Comparison of ENCODE assay signal across 12 cellular contexts in genomic region chr21:15742052-15742451, GRCh38. TPM values are rescaled to one million over a fixed set of nuclear protein-coding genes. Genes with fewer than 3 reads are reported as not detected.
DNase-seq lines count a peak whose midpoint lies in the region; ATAC-seq and TF ChIP-seq lines count a peak whose summit lies in the region.
"Had no signal": no experiment of that assay in that cellular context is flagged by ENCODE, and none has a peak within 500 bp of the region (broad histone marks: within the 10 kb centered on the region; RNA-seq: fewer than 3 reads in every experiment).

No MANE protein-coding gene starts in this region.

- peak overlapping the region; percentile 23 for H3K27ac Mint-ChIP-seq in Calu3 (ENCODE audit: unreplicated experiment)
- H3K27ac Mint-ChIP-seq in activated naive CD8-positive, alpha-beta T cell treated with anti-CD3 and anti-CD28 coated beads for 36 hours = peak overlapping the region; percentile 21

- BruUV-seq in Calu3 (replicated peaks; lab: Mats Ljungman, UMichigan) = no TSS peak

- TF ChIP-seq CTCF in Calu3 (IDR thresholded peaks at IDR 0.05; ENCODE audit: unreplicated experiment) = no peak
- no peak for TF ChIP-seq CTCF in lower lobe of right lung (IDR thresholded peaks at IDR 0.05)
- no peak for TF ChIP-seq CTCF in foreskin fibroblast (IDR thresholded peaks at IDR 0.05; ENCODE audit: low read depth, low read length)
- no peak for TF ChIP-seq CTCF in tibial artery (IDR thresholded peaks at IDR 0.05)

- intact Hi-C loops in Calu3 (cut with micrococcal nuclease; ENCODE audit: unreplicated experiment) (no loop called here), lower lobe of right lung (cut with DNase I) (no loop called here), tibial artery (cut with DNase I; ENCODE audit: low total_unique reads) (no loop called here)

- CTCF ChIA-PET in Calu3 (lab: Charles Lee) = no interaction called here

- no peaks in the 10 kb centered on the region for H3K27me3 Mint-ChIP-seq in Calu3 (ENCODE audit: unreplicated experiment)
- no peaks in the 10 kb centered on the region for H3K27me3 Mint-ChIP-seq in activated naive CD8-positive, alpha-beta T cell treated with anti-CD3 and anti-CD28 coated beads for 36 hours

- no peak overlapping the region for H3K4me3 Mint-ChIP-seq in Calu3 (ENCODE audit: low read depth, unreplicated experiment)
- H3K4me3 Mint-ChIP-seq in activated naive CD8-positive, alpha-beta T cell treated with anti-CD3 and anti-CD28 coated beads for 36 hours = no peak overlapping the region

- H3K4me3 ChIP-seq in MG63 (no peak overlapping the region), lower lobe of right lung (no peak overlapping the region), foreskin fibroblast (ENCODE audit: low read depth in 1 of 2, low read length in 2 of 2) (no peak overlapping the region), tibial artery (no peak overlapping the region)
- H3K4me3 ChIP-seq: hepatocyte had no signal

- peaks cover 15% of the 10 kb centered on the region for H3K36me3 ChIP-seq in MG63
- H3K36me3 ChIP-seq in lower lobe of right lung = no peaks in the 10 kb centered on the region
- no peaks in the 10 kb centered on the region for H3K36me3 ChIP-seq in tibial artery

- H3K9me3 Mint-ChIP-seq in Calu3 (ENCODE audit: low read depth, unreplicated experiment) = no peaks in the 10 kb centered on the region
- peaks cover 9% of the 10 kb centered on the region for H3K9me3 Mint-ChIP-seq in activated naive CD8-positive, alpha-beta T cell treated with anti-CD3 and anti-CD28 coated beads for 36 hours

- ATAC-seq in lower lobe of right lung = peak; percentile 28 to 56
- ATAC-seq in HG03095 (IDR thresholded peaks at IDR 0.05; ENCODE audit: unreplicated experiment) = no peak
- ATAC-seq in GM21529 (IDR thresholded peaks at IDR 0.05; ENCODE audit: unreplicated experiment) = no peak

- H3K27me3 ChIP-seq in MG63 = no peaks in the 10 kb centered on the region
- H3K27me3 ChIP-seq in lower lobe of right lung (ENCODE audit: low read depth) = no peaks in the 10 kb centered on the region
- no peaks in the 10 kb centered on the region for H3K27me3 ChIP-seq in tibial artery
- H3K27me3 ChIP-seq: hepatocyte had no signal

- no peak overlapping the region for H3K27ac ChIP-seq in lower lobe of right lung
- H3K27ac ChIP-seq in tibial artery = no peak overlapping the region
- H3K27ac ChIP-seq: hepatocyte had no signal

- H3K9me3 ChIP-seq in MG63 = no peaks in the 10 kb centered on the region
- no peaks in the 10 kb centered on the region for H3K9me3 ChIP-seq in lower lobe of right lung
- no peaks in the 10 kb centered on the region for H3K9me3 ChIP-seq in tibial artery

- DNase-seq in Calu3 (no peak), MG63 (peak; percentile 14), lower lobe of right lung (no peak), foreskin fibroblast (no peak), tibial artery (no peak)
- DNase-seq in activated naive CD8-positive, alpha-beta T cell treated with anti-CD3 and anti-CD28 coated beads for 36 hours = no peak
- DNase-seq: NCI-H2081 treated with DMSO at 0.1 percent for 48 hours, retina, substantia nigra had no signal

- peaks cover 47% of the 10 kb centered on the region for H3K4me1 Mint-ChIP-seq in Calu3 (ENCODE audit: low read depth, unreplicated experiment)
- H3K4me1 Mint-ChIP-seq in activated naive CD8-positive, alpha-beta T cell treated with anti-CD3 and anti-CD28 coated beads for 36 hours = peaks cover 64% of the 10 kb centered on the region

- no peaks in the 10 kb centered on the region for H3K36me3 Mint-ChIP-seq in Calu3 (ENCODE audit: insufficient read depth, unreplicated experiment)
- H3K36me3 Mint-ChIP-seq in activated naive CD8-positive, alpha-beta T cell treated with anti-CD3 and anti-CD28 coated beads for 36 hours = peaks cover 43% of the 10 kb centered on the region

- peaks cover 55% of the 10 kb centered on the region for H3K4me1 ChIP-seq in lower lobe of right lung
- peaks cover 0 to 48% (median 9%) of the 10 kb centered on the region in 4 donors for H3K4me1 ChIP-seq in tibial artery

RNA-seq across cellular contexts. Expression of gene USP25, which starts 12.3 kb away (rescaled TPM):
- total RNA-seq in Calu3 (2022) (21.8 and 22.1 TPM in 2 replicates), lower lobe of right lung (74.4 TPM)
- 16.4 and 25.1 TPM in 2 replicates for total RNA-seq in MG63 (2014; rRNA removed; shearing (Covaris generic); ENCODE audit: low replicate concordance)
- total RNA-seq in activated naive CD8-positive, alpha-beta T cell treated with anti-CD3 and anti-CD28 coated beads for 36 hours = 10 to 100 TPM; 34.9 to 36.4 TPM

Comparison
In these comparisons a context has a peak if more than half of its experiments do, and no peak if none do; other contexts are left out.
1. ATAC-seq: peak in lower lobe of right lung (2 of 2); none in HG03095 (single experiment) and GM21529 (single experiment).